Comparison of ENCODE assay signal across 14 cellular contexts in genomic region chr3:52558436-52558835, GRCh38. TPM values are rescaled to one million over a fixed set of nuclear protein-coding genes. Genes with fewer than 3 reads are reported as not detected.
DNase-seq lines count a peak whose midpoint lies in the region; ATAC-seq and TF ChIP-seq lines count a peak whose summit lies in the region.
"Had no signal": no experiment of that assay in that cellular context is flagged by ENCODE, and none has a peak within 500 bp of the region (broad histone marks: within the 10 kb centered on the region; RNA-seq: fewer than 3 reads in every experiment).

No MANE protein-coding gene starts in this region.

- H3K23ac ChIP-seq in trophoblast cell (ENCODE audit: low read length) = no peak overlapping the region

- H4K91ac ChIP-seq in trophoblast cell (ENCODE audit: low read depth, low read length) = no peak overlapping the region

- no peak overlapping the region for H4K12ac ChIP-seq in trophoblast cell (ENCODE audit: low read depth, low read length)

- H3K4me1 Mint-ChIP-seq in WTC11 = peaks cover 11% of the 10 kb centered on the region
- H3K4me1 Mint-ChIP-seq in stimulated activated naive CD8-positive, alpha-beta T cell treated with anti-CD3 and anti-CD28 coated beads, Interleukin-15, amount 100 ng/mL, for 72 hours = peaks cover 11% of the 10 kb centered on the region
- H3K4me1 Mint-ChIP-seq: CD14-positive monocyte had no signal

- H3K27me3 Mint-ChIP-seq in WTC11 (ENCODE audit: low read depth) = no peaks in the 10 kb centered on the region
- H3K27me3 Mint-ChIP-seq in stimulated activated naive CD8-positive, alpha-beta T cell treated with anti-CD3 and anti-CD28 coated beads, Interleukin-15, amount 100 ng/mL, for 72 hours = no peaks in the 10 kb centered on the region
- H3K27me3 Mint-ChIP-seq: CD8-positive, alpha-beta memory T cell had no signal

- H3K9ac ChIP-seq in trophoblast cell (ENCODE audit: low read length) = no peak overlapping the region

- peaks cover 16 to 38% of the 10 kb centered on the region in 2 experiments for H3K36me3 ChIP-seq in trophoblast cell (ENCODE audit: control insufficient read depth in 1 of 2, insufficient read depth in 2 of 2, low read length in 2 of 2)

- H3K18ac ChIP-seq in trophoblast cell (ENCODE audit: low read length) = no peak overlapping the region

- H3K4me2 ChIP-seq in trophoblast cell (ENCODE audit: low read length) = no peak overlapping the region
- H3K4me2 ChIP-seq: A549 had no signal

- peaks cover 5% of the 10 kb centered on the region for H3K79me1 ChIP-seq in trophoblast cell (ENCODE audit: low read length)

- no peak overlapping the region for H2AK5ac ChIP-seq in trophoblast cell (ENCODE audit: low read length)

- no peak for TF ChIP-seq CTCF in WTC11 (IDR thresholded peaks at IDR 0.05)

- no peaks in the 10 kb centered on the region for H3K27me3 ChIP-seq in trophoblast cell (ENCODE audit: insufficient read depth, low read length)

- POLR2A ChIA-PET in WTC11 (lab: Charles Lee) = no interaction called here

- H2BK5ac ChIP-seq in trophoblast cell (ENCODE audit: low read depth, low read length, poor library complexity) = no peak overlapping the region

- no peak overlapping the region for H3K14ac ChIP-seq in trophoblast cell (ENCODE audit: low read length)

- H3K27ac Mint-ChIP-seq in WTC11 = no peak overlapping the region
- no peak overlapping the region for H3K27ac Mint-ChIP-seq in stimulated activated naive CD8-positive, alpha-beta T cell treated with anti-CD3 and anti-CD28 coated beads, Interleukin-15, amount 100 ng/mL, for 72 hours

- no peak overlapping the region for H4K8ac ChIP-seq in trophoblast cell (ENCODE audit: low read depth, low read length)

- no peak overlapping the region for H2BK120ac ChIP-seq in trophoblast cell (ENCODE audit: insufficient read depth, low read length, poor library complexity)

- no peak overlapping the region for H3K4ac ChIP-seq in trophoblast cell (ENCODE audit: low read depth, low read length)

- peaks cover 3 to 14% of the 10 kb centered on the region in 2 experiments for H3K4me1 ChIP-seq in trophoblast cell (ENCODE audit: control insufficient read depth in 1 of 2, insufficient read depth in 2 of 2, low read length in 2 of 2)
- H3K4me1 ChIP-seq: A549, Caco-2 had no signal

- H3K27ac ChIP-seq in trophoblast cell (ENCODE audit: low read depth, low read length) = peak overlapping the region; percentile 49
- H3K27ac ChIP-seq: A549 had no signal

- no CpG with 5 or more reads among the region's 5 CpGs for WGBS in trophoblast cell (ENCODE audit: extremely low coverage, insufficient coverage, insufficient read length)

- no peak overlapping the region for H2AFZ ChIP-seq in trophoblast cell (ENCODE audit: insufficient read depth, low read length, poor library complexity)

- no peak overlapping the region for H2BK12ac ChIP-seq in trophoblast cell (ENCODE audit: low read length)

- H3K79me2 ChIP-seq in trophoblast cell (ENCODE audit: control insufficient read depth, insufficient read depth, low read length, poor library complexity) = no peaks in the 10 kb centered on the region

- H3K9me3 Mint-ChIP-seq in WTC11 = no peaks in the 10 kb centered on the region
- H3K9me3 Mint-ChIP-seq in stimulated activated naive CD8-positive, alpha-beta T cell treated with anti-CD3 and anti-CD28 coated beads, Interleukin-15, amount 100 ng/mL, for 72 hours = no peaks in the 10 kb centered on the region
- H3K9me3 Mint-ChIP-seq: CD14-positive monocyte; CD8-positive, alpha-beta memory T cell had no signal

- no peak overlapping the region for H3K4me3 Mint-ChIP-seq in WTC11
- H3K4me3 Mint-ChIP-seq in stimulated activated naive CD8-positive, alpha-beta T cell treated with anti-CD3 and anti-CD28 coated beads, Interleukin-15, amount 100 ng/mL, for 72 hours = no peak overlapping the region
- H3K4me3 Mint-ChIP-seq: CD14-positive monocyte; CD8-positive, alpha-beta memory T cell had no signal

- CTCF ChIA-PET in WTC11 (lab: Charles Lee) = interaction anchor here (1.3 kb wide), 1 partner anchor 174 kb away, joined by 5 read pairs; no protein-coding TSS in a partner anchor

- ATAC-seq in WTC11 (no peak), GM21390 (IDR thresholded peaks at IDR 0.05; ENCODE audit: unreplicated experiment) (no peak)
- ATAC-seq in stimulated activated naive CD8-positive, alpha-beta T cell treated with anti-CD3 and anti-CD28 coated beads, Interleukin-15, amount 100 ng/mL, for 72 hours = no peak
- ATAC-seq: A549, GM12878 had no signal

- peak; percentile 40 for DNase-seq in astrocyte of the hippocampus (ENCODE audit: low read depth, low spot score)
- peak; percentile 13 for DNase-seq in dedifferentiated amniotic fluid mesenchymal stem cell (ENCODE audit: extremely low spot score)
- DNase-seq in trophoblast cell = peak; percentile 63 to 86
- no peak for DNase-seq in WTC11 (ENCODE audit: low spot score)
- no peak for DNase-seq in DMS 273 (lab: John Stamatoyannopoulos, UW; ENCODE audit: unreplicated experiment)
- DNase-seq in stimulated activated naive CD8-positive, alpha-beta T cell treated with anti-CD3 and anti-CD28 coated beads, Interleukin-15, amount 100 ng/mL, for 72 hours = no peak
- DNase-seq: Caco-2; CD8-positive, alpha-beta memory T cell; IMR-90 had no signal

- H3K9me3 ChIP-seq in trophoblast cell (ENCODE audit: insufficient read depth, low read depth, low read length) = no peaks in the 10 kb centered on the region
- H3K9me3 ChIP-seq: A549, Caco-2, HAP-1 had no signal

- peaks cover 34% of the 10 kb centered on the region for H3K36me3 Mint-ChIP-seq in WTC11

- H3K4me3 ChIP-seq in trophoblast cell (ENCODE audit: low read depth, low read length) = no peak overlapping the region
- H3K4me3 ChIP-seq: A549, GM12878, HAP-1 had no signal

TF ChIP-seq in WTC11, 78 proteins besides CTCF, POLR2A, EP300 and RAD21:
- TF ChIP-seq ZNF416 (CRISPR knock-in tag; IDR thresholded peaks at IDR 0.05) (no peak), CREB1 (CRISPR knock-in tag; IDR thresholded peaks at IDR 0.05) (no peak), HMGXB4 (CRISPR knock-in tag; IDR thresholded peaks at IDR 0.05) (no peak), ZNF121 (CRISPR knock-in tag; IDR thresholded peaks at IDR 0.05) (no peak)

RNA-seq across cellular contexts. Expression of gene UQCC5, which starts 22.0 kb away (rescaled TPM):
- polyA plus RNA-seq in trophoblast cell (2013) = 68.9 TPM in 2 replicates
- 30.0 to 37.8 TPM (median 36.4 TPM) in 3 replicates for total RNA-seq in WTC11 (2021)

RNA-seq across cellular contexts. Expression of gene NT5DC2, which starts 24.8 kb away (rescaled TPM):
- 247 and 254 TPM in 2 replicates for polyA plus RNA-seq in trophoblast cell (2013)
- 377 to 430 TPM (median 417 TPM) in 3 replicates for total RNA-seq in WTC11 (2021)

Comparison
In these comparisons a context has a peak if more than half of its experiments do, and no peak if none do; other contexts are left out.
1. DNase-seq: peak in astrocyte of the hippocampus (single experiment), dedifferentiated amniotic fluid mesenchymal stem cell (single experiment) and trophoblast cell (2 of 2); none in WTC11 (single experiment), DMS 273 (single experiment) and stimulated activated naive CD8-positive, alpha-beta T cell treated with anti-CD3 and anti-CD28 coated beads, Interleukin-15, amount 100 ng/mL, for 72 hours (0 of 2).